1 cellular context compared by ENCODE assay signal in genomic region chr18:8635087-8635486, GRCh38.
TF ChIP-seq lines count a peak whose summit lies in the region.

No MANE protein-coding gene starts in this region.

TF ChIP-seq in GM23338, 12 proteins besides CTCF, POLR2A, EP300 and RAD21:
- TF ChIP-seq ZNF462 (CRISPR knock-in tag; IDR thresholded peaks at IDR 0.05) (no peak), POLR2AphosphoS5 (IDR thresholded peaks at IDR 0.05; ENCODE audit: low read depth) (no peak), EZH2 (IDR thresholded peaks at IDR 0.05; ENCODE audit: low read depth, unreplicated experiment) (no peak), STAT1 (IDR thresholded peaks at IDR 0.05; ENCODE audit: unreplicated experiment) (no peak), ZNF331 (CRISPR knock-in tag; IDR thresholded peaks at IDR 0.05; ENCODE audit: low read depth) (no peak), JUNB (IDR thresholded peaks at IDR 0.05; ENCODE audit: unreplicated experiment) (no peak), ETS1 (IDR thresholded peaks at IDR 0.05) (no peak), CREB1 (CRISPR knock-in tag; IDR thresholded peaks at IDR 0.05; ENCODE audit: low read depth) (no peak), REST (IDR thresholded peaks at IDR 0.05; ENCODE audit: unreplicated experiment) (no peak), NANOG (IDR thresholded peaks at IDR 0.05; ENCODE audit: borderline replicate concordance) (no peak), ZNF114 (CRISPR knock-in tag; IDR thresholded peaks at IDR 0.05) (no peak), EZH2phosphoT487 (IDR thresholded peaks at IDR 0.05; ENCODE audit: unreplicated experiment) (no peak)
TF ChIP-seq in GM23338: peak in this region for 0.
